Comparison of ENCODE assay signal across 8 cellular contexts in genomic region chr12:69157023-69157655, GRCh38.
A peak's percentile ranks its signal among the peaks of the same experiment; 100 is the strongest.
DNase-seq lines count a peak whose midpoint lies in the region; ATAC-seq and TF ChIP-seq lines count a peak whose summit lies in the region.

No MANE protein-coding gene starts in this region.

- peak overlapping the region; percentile 71 to 73 for H3K4me3 Mint-ChIP-seq in activated T-cell treated with anti-CD3 and anti-CD28 coated beads, Interleukin-2, amount 50 U/mL, for 72 hours

- peak overlapping the region; percentile 38 for H3K9ac ChIP-seq in DND-41 (ENCODE audit: low read depth, low read length)
- no peak overlapping the region for H3K9ac ChIP-seq in neuronal stem cell (ENCODE audit: low read depth, low read length, poor library complexity)

- H3K27ac ChIP-seq in DND-41 (ENCODE audit: low read length) = no peak overlapping the region
- no peak overlapping the region for H3K27ac ChIP-seq in neuronal stem cell (replicated peaks; ENCODE audit: low read length)
- H3K27ac ChIP-seq in substantia nigra (ENCODE audit: low read depth, low read length, poor library complexity, severe bottlenecking) = no peak overlapping the region

- no CpG with 5 or more reads among the region's 13 CpGs for WGBS in neuronal stem cell (ENCODE audit: extremely low coverage in 2 of 2, insufficient read length in 2 of 2, insufficient replicate concordance in 1 of 2), 2 donors

- H3K36me3 ChIP-seq in DND-41 (ENCODE audit: insufficient read depth, low read length) (no peaks in the 10 kb centered on the region), neuronal stem cell (replicated peaks in 1 of 2; ENCODE audit: control insufficient read depth in 2 of 2, insufficient read depth in 2 of 2, low read length in 2 of 2) (no peaks in the 10 kb centered on the region)

- no peak overlapping the region for H3K4ac ChIP-seq in neuronal stem cell (ENCODE audit: low read length)

- H3K4me1 Mint-ChIP-seq in activated T-cell treated with anti-CD3 and anti-CD28 coated beads, Interleukin-2, amount 50 U/mL, for 72 hours (ENCODE audit: low read depth) = peaks cover 57% of the 10 kb centered on the region

- no peak overlapping the region for H3K18ac ChIP-seq in neuronal stem cell (ENCODE audit: low read length)

- H3K36me3 Mint-ChIP-seq in activated T-cell treated with anti-CD3 and anti-CD28 coated beads, Interleukin-2, amount 50 U/mL, for 72 hours (ENCODE audit: insufficient read depth in 2 of 2) = no peaks in the 10 kb centered on the region

- H3K4me2 ChIP-seq in DND-41 (ENCODE audit: insufficient read depth, low read length) = peak overlapping the region; percentile 62
- no peak overlapping the region for H3K4me2 ChIP-seq in neuronal stem cell (ENCODE audit: insufficient read depth, low read length, poor library complexity, severe bottlenecking)

- H3K79me2 ChIP-seq in DND-41 (ENCODE audit: insufficient read depth, low read length) = no peaks in the 10 kb centered on the region

- H3K9me3 ChIP-seq in DND-41 (ENCODE audit: insufficient read depth, low read length, severe bottlenecking) (no peaks in the 10 kb centered on the region), neuronal stem cell (replicated peaks in 1 of 2; ENCODE audit: control insufficient read depth in 2 of 2, insufficient read depth in 1 of 2, low read depth in 1 of 2, low read length in 2 of 2) (no peaks in the 10 kb centered on the region)

- no peaks in the 10 kb centered on the region for H3K9me3 Mint-ChIP-seq in activated T-cell treated with anti-CD3 and anti-CD28 coated beads, Interleukin-2, amount 50 U/mL, for 72 hours

- no peaks in the 10 kb centered on the region for H4K20me1 ChIP-seq in DND-41 (ENCODE audit: insufficient read depth, low read length)

- no peak overlapping the region for H3K14ac ChIP-seq in neuronal stem cell (ENCODE audit: low read length)

- H3K23ac ChIP-seq in neuronal stem cell (ENCODE audit: low read depth, low read length, poor library complexity) = no peak overlapping the region

- TF ChIP-seq CTCF in DND-41 (IDR thresholded peaks at IDR 0.05; ENCODE audit: borderline replicate concordance, extremely low read depth, low read length, poor library complexity, severe bottlenecking) = peak; percentile 99

- ATAC-seq in DND-41 (ENCODE audit: insufficient read depth, low read depth) = peak; percentile 96
- ATAC-seq in GM21529 (IDR thresholded peaks at IDR 0.05; ENCODE audit: unreplicated experiment) = peak; percentile 96
- peak; percentile 78 to 80 for ATAC-seq in activated T-cell treated with anti-CD3 and anti-CD28 coated beads, Interleukin-2, amount 50 U/mL, for 72 hours (replicated peaks in 1 of 2)

- H2AK5ac ChIP-seq in neuronal stem cell (ENCODE audit: low read depth, low read length) = no peak overlapping the region

- H2AFZ ChIP-seq in DND-41 (ENCODE audit: low read depth, low read length) (peak overlapping the region; percentile 94), neuronal stem cell (ENCODE audit: low read length) (peak overlapping the region; percentile 91)

- no peak overlapping the region for H2BK120ac ChIP-seq in neuronal stem cell (ENCODE audit: low read depth, low read length)

- H2BK5ac ChIP-seq in neuronal stem cell (ENCODE audit: low read length) = no peak overlapping the region

- no peak overlapping the region for H4K91ac ChIP-seq in neuronal stem cell (ENCODE audit: low read depth, low read length, poor library complexity)

- DNase-seq in DND-41 = peak; percentile 89
- peak; percentile 65 for DNase-seq in HuH-7.5 (ENCODE audit: low spot score)
- DNase-seq in RKO (ENCODE audit: low spot score) = peak; percentile 68
- peak; percentile 94 to 96 for DNase-seq in activated T-cell treated with anti-CD3 and anti-CD28 coated beads, Interleukin-2, amount 50 U/mL, for 72 hours
- peak; percentile 76 for DNase-seq in fibroblast of peridontal ligament (ENCODE audit: extremely low read depth)
- DNase-seq in neuronal stem cell (ENCODE audit: low spot score) = peak; percentile 75
- peak in 48 of 49 donors; percentile 3 to 86 (median 67) for DNase-seq in substantia nigra (lab: John Stamatoyannopoulos, UW)

- no peak overlapping the region for H3K27ac Mint-ChIP-seq in activated T-cell treated with anti-CD3 and anti-CD28 coated beads, Interleukin-2, amount 50 U/mL, for 72 hours

- H3K27me3 ChIP-seq in DND-41 (ENCODE audit: insufficient read depth, low read length, poor library complexity) (no peaks in the 10 kb centered on the region), neuronal stem cell (ENCODE audit: control insufficient read depth in 3 of 3, insufficient read depth in 3 of 3, low read depth in 1 of 3, low read length in 3 of 3) (no peaks in the 10 kb centered on the region)

- no peaks in the 10 kb centered on the region for H3K27me3 Mint-ChIP-seq in activated T-cell treated with anti-CD3 and anti-CD28 coated beads, Interleukin-2, amount 50 U/mL, for 72 hours (ENCODE audit: low read depth)

- no peak overlapping the region for H4K8ac ChIP-seq in neuronal stem cell (ENCODE audit: low read depth, low read length)

- no peak overlapping the region for H2BK15ac ChIP-seq in neuronal stem cell (ENCODE audit: low read length)

- H3K4me3 ChIP-seq in DND-41 (ENCODE audit: low read depth in 1 of 2, low read length in 2 of 2) = peak overlapping the region in 1 of 2 experiments; percentile 53; a peak in 2 of 4 replicates
- H3K4me3 ChIP-seq in neuronal stem cell (ENCODE audit: low read length in 2 of 2) = no peak overlapping the region

- H3K79me1 ChIP-seq in neuronal stem cell (ENCODE audit: low read depth, low read length) = no peaks in the 10 kb centered on the region

- no peak overlapping the region for H2BK12ac ChIP-seq in neuronal stem cell (ENCODE audit: low read length)

- H3K4me1 ChIP-seq in DND-41 (ENCODE audit: insufficient read depth, low read length) = peaks cover 22% of the 10 kb centered on the region
- H3K4me1 ChIP-seq in neuronal stem cell (ENCODE audit: control insufficient read depth in 2 of 2, insufficient read depth in 1 of 2, low read depth in 1 of 2, low read length in 2 of 2) = peaks cover 0 to 5% of the 10 kb centered on the region in 2 donors
